24 cellular contexts compared by ENCODE assay signal in genomic region chr7:34451183-34451582, GRCh38.
A peak's percentile ranks its signal among the peaks of the same experiment; 100 is the strongest.
DNase-seq lines count a peak whose midpoint lies in the region; ATAC-seq, FAIRE-seq and TF ChIP-seq lines count a peak whose summit lies in the region.
"Had no signal": no experiment of that assay in that cellular context is flagged by ENCODE, and none has a peak within 500 bp of the region (broad histone marks: within the 10 kb centered on the region; RNA-seq: fewer than 3 reads in every experiment).

No MANE protein-coding gene starts in this region.

- H3F3A ChIP-seq in GM23248 (ENCODE audit: insufficient read depth): peaks cover 24% of the 10 kb centered on the region
- H3F3A ChIP-seq in smooth muscle cell (ENCODE audit: low read depth): peaks cover 7% of the 10 kb centered on the region

- H3K27ac ChIP-seq in A549 (peak overlapping the region; percentile 60 to 66; a peak in 5 of 6 replicates), GM23248 (no peak overlapping the region), brain microvascular endothelial cell (peak overlapping the region; percentile 4), smooth muscle cell (ENCODE audit: low read depth) (peak overlapping the region; percentile 64)
- H3K27ac ChIP-seq: 22Rv1; BLaER1 treated with 17β-estradiol and CSF1 and Interleukin-3, amounts not matched to agents 10 nM and 100 nM; C4-2B had no signal

- no peak overlapping the region for H3K9ac ChIP-seq in GM23248
- no peak overlapping the region for H3K9ac ChIP-seq in smooth muscle cell (ENCODE audit: low read depth)
- H3K9ac ChIP-seq: BLaER1 treated with 17β-estradiol and CSF1 and Interleukin-3, amounts not matched to agents 10 nM and 100 nM had no signal

- TF ChIP-seq POLR2A in A549 (IDR thresholded peaks at IDR 0.05; ENCODE audit: low read length): no peak

- 97% methylated on average over 1 of the region's 1 CpG for WGBS in A549 (ENCODE audit: missing lambda C conversion rate)
- 73 to 85% methylated on average over 1 of the region's 1 CpG for WGBS in GM23248 (ENCODE audit: low coverage in 1 of 2, low lambda C conversion rate in 2 of 2, missing lambda C conversion rate in 2 of 2), 2 experiments
- 100% methylated on average over 1 of the region's 1 CpG for WGBS in smooth muscle cell (ENCODE audit: low lambda C conversion rate)

- CTCF ChIA-PET in A549 (lab: Yijun Ruan, JAX): interaction anchor here (0.7 to 2.4 kb wide), 3 partner anchors 21 to 131 kb away, joined by 3 to 10 read pairs (median 3); no protein-coding TSS in a partner anchor

- H3K4me1 ChIP-seq in A549 (peaks cover 27% of the 10 kb centered on the region), GM23248 (ENCODE audit: insufficient read depth) (peaks cover 25% of the 10 kb centered on the region), smooth muscle cell (ENCODE audit: low read depth) (peaks cover 15% of the 10 kb centered on the region)
- H3K4me1 ChIP-seq: BLaER1 treated with 17β-estradiol and CSF1 and Interleukin-3, amounts not matched to agents 10 nM and 100 nM had no signal

- H3K9me3 ChIP-seq in A549: no peaks in the 10 kb centered on the region
- H3K9me3 ChIP-seq in GM23248 (ENCODE audit: low read depth): no peaks in the 10 kb centered on the region
- H3K9me3 ChIP-seq in smooth muscle cell (replicated peaks; ENCODE audit: low read depth): no peaks in the 10 kb centered on the region
- H3K9me3 ChIP-seq: BLaER1 treated with 17β-estradiol and CSF1 and Interleukin-3, amounts not matched to agents 10 nM and 100 nM had no signal

- no peak overlapping the region for H3K4me3 ChIP-seq in A549
- H3K4me3 ChIP-seq in GM23248: no peak overlapping the region
- H3K4me3 ChIP-seq in brain microvascular endothelial cell (ENCODE audit: low read depth, low read length): no peak overlapping the region
- no peak overlapping the region for H3K4me3 ChIP-seq in smooth muscle cell
- H3K4me3 ChIP-seq: BLaER1 treated with 17β-estradiol and CSF1 and Interleukin-3, amounts not matched to agents 10 nM and 100 nM; GM12878 had no signal

- TF ChIP-seq RAD21 in A549 (conservative IDR thresholded peaks at IDR 0.05 in 1 of 2, IDR thresholded peaks at IDR 0.05 in 1 of 2): no peak

- DNase-seq in A549 (ENCODE audit: low read depth in 1 of 2, low spot score in 1 of 2) (no peak), GM23248 (no peak), brain microvascular endothelial cell (no peak), smooth muscle cell (lab: John Stamatoyannopoulos, UW; ENCODE audit: unreplicated experiment) (no peak), NCI-H524 treated with DMSO at 0.1 percent for 48 hours (lab: John Stamatoyannopoulos, UW) (no peak), COLO829 (ENCODE audit: low spot score) (no peak), OCI-M2 (lab: John Stamatoyannopoulos, UW; ENCODE audit: unreplicated experiment) (no peak)
- DNase-seq: AML-193; CD4-positive, alpha-beta T cell; CD8-positive, alpha-beta T cell; COR-L47; DMS 273 treated with DMSO at 0.1 percent for 48 hours; DMS153; DMS53; DMS79; DND-41; EL; GDM1 had no signal

- H3K79me2 ChIP-seq in GM23248 (ENCODE audit: insufficient read depth): no peaks in the 10 kb centered on the region
- H3K79me2 ChIP-seq in smooth muscle cell (ENCODE audit: low read depth): no peaks in the 10 kb centered on the region

- in situ Hi-C loops in GM23248 (cut with MboI): no loop called here
- in situ Hi-C loops in brain microvascular endothelial cell (cut with HindIII; ENCODE audit: low pct_ligation_motif_present, low sequenced_read_pairs): no loop called here

- no peak for FAIRE-seq in A549 (lab: Jason Lieb, UNC)
- FAIRE-seq: GM12878, GM12892, GM18507 had no signal

- peak; percentile 54 to 63; a peak in 4 of 6 replicates for ATAC-seq in A549
- ATAC-seq: CD8-positive, alpha-beta T cell; GM12878 had no signal

- peak overlapping the region; percentile 61 for H3K4me2 ChIP-seq in A549
- no peak overlapping the region for H3K4me2 ChIP-seq in GM23248 (ENCODE audit: unreplicated experiment)
- H3K4me2 ChIP-seq in smooth muscle cell: peak overlapping the region; percentile 76
- H3K4me2 ChIP-seq: BLaER1 treated with 17β-estradiol and CSF1 and Interleukin-3, amounts not matched to agents 10 nM and 100 nM had no signal

- no peak for TF ChIP-seq CTCF in A549 (IDR thresholded peaks at IDR 0.05)
- no peak for TF ChIP-seq CTCF in brain microvascular endothelial cell (IDR thresholded peaks at IDR 0.05; ENCODE audit: low read depth, low read length, missing control alignments)
- TF ChIP-seq CTCF in smooth muscle cell (IDR thresholded peaks at IDR 0.05; ENCODE audit: borderline replicate concordance, insufficient read depth, poor library complexity, severe bottlenecking): no peak

- H3K27me3 ChIP-seq in GM23248 (replicated peaks; ENCODE audit: insufficient read depth) (no peaks in the 10 kb centered on the region), brain microvascular endothelial cell (replicated peaks) (no peaks in the 10 kb centered on the region), smooth muscle cell (ENCODE audit: low read depth) (no peaks in the 10 kb centered on the region)
- H3K27me3 ChIP-seq: BLaER1 treated with 17β-estradiol and CSF1 and Interleukin-3, amounts not matched to agents 10 nM and 100 nM had no signal

- H4K20me1 ChIP-seq in GM23248 (ENCODE audit: insufficient read depth) (no peaks in the 10 kb centered on the region), smooth muscle cell (ENCODE audit: low read depth) (no peaks in the 10 kb centered on the region)
- H4K20me1 ChIP-seq: BLaER1 treated with 17β-estradiol and CSF1 and Interleukin-3, amounts not matched to agents 10 nM and 100 nM had no signal

- H3K36me3 ChIP-seq in GM23248 (ENCODE audit: low read depth): no peaks in the 10 kb centered on the region
- H3K36me3 ChIP-seq in brain microvascular endothelial cell (replicated peaks): no peaks in the 10 kb centered on the region
- no peaks in the 10 kb centered on the region for H3K36me3 ChIP-seq in smooth muscle cell (ENCODE audit: low read depth)
- H3K36me3 ChIP-seq: BLaER1 treated with 17β-estradiol and CSF1 and Interleukin-3, amounts not matched to agents 10 nM and 100 nM had no signal

- H2AFZ ChIP-seq in GM23248 (0 out of 2 replicates have a peak overlapping the region, but pooled peaks have one; percentile 12), smooth muscle cell (ENCODE audit: low read depth) (no peak overlapping the region)

- POLR2A ChIA-PET in A549 (lab: Yijun Ruan, JAX): no interaction called here

- H3K9me2 ChIP-seq in GM23248 (ENCODE audit: insufficient read depth): no peaks in the 10 kb centered on the region

- no peak for TF ChIP-seq EP300 in A549 (IDR thresholded peaks at IDR 0.05)

TF ChIP-seq in A549, 52 proteins besides CTCF, POLR2A, EP300 and RAD21 (continues in another document):
- TF ChIP-seq HES2 (IDR thresholded peaks at IDR 0.05): no peak
- TF ChIP-seq MAZ (IDR thresholded peaks at IDR 0.05; ENCODE audit: borderline replicate concordance, low read depth, low read length): no peak
- no peak for TF ChIP-seq CHD4 (IDR thresholded peaks at IDR 0.05; ENCODE audit: borderline replicate concordance)
- no peak for TF ChIP-seq HEYL (CRISPR knock-in tag; IDR thresholded peaks at IDR 0.05)
- TF ChIP-seq BHLHE40 (IDR thresholded peaks at IDR 0.05; ENCODE audit: low read depth, low read length): no peak
- no peak for TF ChIP-seq EHF (CRISPR knock-in tag; IDR thresholded peaks at IDR 0.05)
- TF ChIP-seq HMGXB4 (CRISPR knock-in tag; IDR thresholded peaks at IDR 0.05; ENCODE audit: borderline replicate concordance): no peak
- TF ChIP-seq ELK1 (IDR thresholded peaks at IDR 0.05; ENCODE audit: low read depth, low read length): no peak
- TF ChIP-seq NR3C1 (IDR thresholded peaks at IDR 0.05): no peak
- TF ChIP-seq KDM5A (IDR thresholded peaks at IDR 0.05): no peak
- no peak for TF ChIP-seq MAFK (IDR thresholded peaks at IDR 0.05; ENCODE audit: partially characterized antibody)
- no peak for TF ChIP-seq JUN (IDR thresholded peaks at IDR 0.05)
- no peak for TF ChIP-seq FOXS1 (CRISPR knock-in tag; IDR thresholded peaks at IDR 0.05)
- no peak for TF ChIP-seq RFX5 (IDR thresholded peaks at IDR 0.05)
- no peak for TF ChIP-seq BCL3 (IDR thresholded peaks at IDR 0.05)
